9 cellular contexts compared by ENCODE assay signal in genomic region chr22:37607912-37608476, GRCh38. TPM values are rescaled to one million over a fixed set of nuclear protein-coding genes. Genes with fewer than 3 reads are reported as not detected.
DNase-seq lines count a peak whose midpoint lies in the region; ATAC-seq and TF ChIP-seq lines count a peak whose summit lies in the region.
"Had no signal": no experiment of that assay in that cellular context is flagged by ENCODE, and none has a peak within 500 bp of the region (broad histone marks: within the 10 kb centered on the region; RNA-seq: fewer than 3 reads in every experiment).

No MANE protein-coding gene starts in this region.

- intact Hi-C loops in Right ventricle myocardium inferior (cut with DNase I): no loop called here

- H3K27ac ChIP-seq in cardiac muscle cell (peak overlapping the region; percentile 97), WERI-Rb-1 (peak overlapping the region; percentile 95), gastroesophageal sphincter (peak overlapping the region; percentile 73 to 99 (median 96))

- 0 to 8% methylated on average over 8 of the region's 19 CpGs for WGBS in gastroesophageal sphincter (ENCODE audit: low coverage in 1 of 2), 2 donors

- H3K9me3 ChIP-seq in cardiac muscle cell (ENCODE audit: low read depth) (no peaks in the 10 kb centered on the region), WERI-Rb-1 (ENCODE audit: severe bottlenecking) (no peaks in the 10 kb centered on the region), gastroesophageal sphincter (no peaks in the 10 kb centered on the region)

- H3K4me3 ChIP-seq in cardiac muscle cell (peak overlapping the region; percentile 55), WERI-Rb-1 (ENCODE audit: low read depth, low read length) (peak overlapping the region; percentile 92), gastroesophageal sphincter (peak overlapping the region; percentile 63 to 93), skeletal muscle cell (ENCODE audit: low read depth, low read length) (peak overlapping the region; percentile 81)

- H3K36me3 ChIP-seq in cardiac muscle cell: no peaks in the 10 kb centered on the region
- no peaks in the 10 kb centered on the region; the same call in 1 of the 2 replicates for H3K36me3 ChIP-seq in WERI-Rb-1
- H3K36me3 ChIP-seq in gastroesophageal sphincter: no peaks in the 10 kb centered on the region

- H3K4me1 ChIP-seq in cardiac muscle cell (ENCODE audit: low read depth) (peaks cover 10% of the 10 kb centered on the region), gastroesophageal sphincter (peaks cover 0 to 48% (median 15%) of the 10 kb centered on the region in 3 donors)

- peak in 1 of 2 donors; percentile 23 for DNase-seq in cardiac muscle cell (ENCODE audit: low read depth in 1 of 2, low spot score in 1 of 2)
- DNase-seq in Right ventricle myocardium inferior (ENCODE audit: missing footprints): no peak
- no peak for DNase-seq in WERI-Rb-1
- DNase-seq in skeletal muscle cell (ENCODE audit: low read depth): no peak
- DNase-seq in amniotic stem cell (lab: John Stamatoyannopoulos, UW): no peak
- no peak for DNase-seq in GM19240 (ENCODE audit: insufficient read length, low spot score)

- no peak for TF ChIP-seq POLR2A in gastroesophageal sphincter (IDR thresholded peaks at IDR 0.05)

- TF ChIP-seq CTCF in cardiac muscle cell (IDR thresholded peaks at IDR 0.05; ENCODE audit: low read depth, low read length) (no peak), WERI-Rb-1 (IDR thresholded peaks at IDR 0.05; ENCODE audit: low read depth, low read length) (no peak), gastroesophageal sphincter (IDR thresholded peaks at IDR 0.05) (no peak)

- H3K27me3 ChIP-seq in cardiac muscle cell (no peaks in the 10 kb centered on the region), WERI-Rb-1 (ENCODE audit: insufficient read depth, low read depth, severe bottlenecking) (no peaks in the 10 kb centered on the region), gastroesophageal sphincter (peaks cover 29% of the 10 kb centered on the region)

- ATAC-seq in Right ventricle myocardium inferior (no peak), gastroesophageal sphincter (no peak), GM18868 (IDR thresholded peaks at IDR 0.05; ENCODE audit: unreplicated experiment) (no peak)

- TF ChIP-seq EP300 in gastroesophageal sphincter (IDR thresholded peaks at IDR 0.05): no peak

RNA-seq across cellular contexts. Expression of gene GGA1, which starts 0.6 kb away (rescaled TPM):
- total RNA-seq in cardiac muscle cell: 91.9 and 114 TPM in 2 replicates
- 81.9 and 82.6 TPM in 2 replicates for polyA plus RNA-seq in cardiac muscle cell
- total RNA-seq in Right ventricle myocardium inferior: 26.7 TPM
- total RNA-seq in gastroesophageal sphincter: 10 to 100 TPM; 37.8 to 46.5 (median 39.1) TPM

RNA-seq across cellular contexts. Expression of gene LGALS2, which starts 28.1 kb away (rescaled TPM):
- not detected in 2 replicates for total RNA-seq in cardiac muscle cell
- not detected in 2 replicates for polyA plus RNA-seq in cardiac muscle cell
- total RNA-seq in Right ventricle myocardium inferior: 0.60 TPM
- total RNA-seq in gastroesophageal sphincter: not detected
- total RNA-seq: myocyte had no signal

RNA-seq across cellular contexts. Expression of gene SH3BP1, which starts 31.5 kb away (rescaled TPM):
- total RNA-seq in cardiac muscle cell (24.3 and 51.9 TPM in 2 replicates), Right ventricle myocardium inferior (1.5 TPM), gastroesophageal sphincter (1 to 10 TPM; 2.9 to 4.9 (median 3.2) TPM)
- 15.0 and 20.7 TPM in 2 replicates for polyA plus RNA-seq in cardiac muscle cell
- total RNA-seq: myocyte had no signal

RNA-seq across cellular contexts. Expression of gene CDC42EP1, which starts 47.7 kb away (rescaled TPM):
- total RNA-seq in cardiac muscle cell (8.9 and 12.7 TPM in 2 replicates), Right ventricle myocardium inferior (17.7 TPM), gastroesophageal sphincter (10 to 100 TPM; 19.0 to 37.7 (median 27.4) TPM)
- 10.9 and 21.6 TPM in 2 replicates for polyA plus RNA-seq in cardiac muscle cell

RNA-seq across cellular contexts. Expression of gene PDXP, which starts 50.5 kb away (rescaled TPM):
- total RNA-seq in cardiac muscle cell (48.5 and 62.5 TPM in 2 replicates), Right ventricle myocardium inferior (21.4 TPM), gastroesophageal sphincter (10 to 100 TPM in 3 of 4 donors, 1 to 10 TPM in 1; 9.2 to 19.3 (median 17.2) TPM)
- 88.0 and 117 TPM in 2 replicates for polyA plus RNA-seq in cardiac muscle cell
